ENCODE assay signal across 24 cellular contexts in the genomic region with DNA sequence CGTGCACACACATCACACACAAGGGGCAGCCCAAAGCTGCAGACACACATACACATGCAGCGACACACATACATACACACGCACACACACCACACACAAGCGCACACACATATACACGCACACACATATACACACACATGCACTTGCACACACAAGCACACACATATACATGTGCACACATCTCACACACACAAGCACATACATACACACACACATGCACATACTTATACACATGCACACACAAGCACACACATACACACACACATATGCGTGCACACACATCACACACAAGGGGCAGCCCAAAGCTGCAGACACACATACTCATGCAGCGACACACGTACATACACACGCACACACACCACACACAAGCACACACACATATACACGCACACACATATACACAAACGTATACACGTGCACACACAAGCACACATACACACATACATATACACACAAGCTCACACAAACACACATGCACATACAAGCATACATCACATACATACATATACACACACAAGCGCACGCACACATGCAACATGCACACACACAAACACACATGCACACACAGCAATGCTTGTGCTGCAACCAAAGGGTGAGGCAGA.
DNase-seq lines count a peak whose midpoint lies in the region; ATAC-seq, FAIRE-seq and TF ChIP-seq lines count a peak whose summit lies in the region.
"Had no signal": no experiment of that assay in that cellular context is flagged by ENCODE, and none has a peak within 500 bp of the region (broad histone marks: within the 10 kb centered on the region; RNA-seq: fewer than 3 reads in every experiment).

No MANE protein-coding gene starts in this region.

- ATAC-seq in K562 (no peak), HG03097 (IDR thresholded peaks at IDR 0.05; ENCODE audit: low FRiP score, unreplicated experiment) (no peak)
- no peak for ATAC-seq in stimulated activated effector memory CD8-positive, alpha-beta T cell treated with anti-CD3 and anti-CD28 coated beads, Interleukin-12 subunit alpha, Interleukin-12 subunit beta, amount 100 ng/mL, for 72 hours
- ATAC-seq: CD8-positive, alpha-beta T cell had no signal

- H3K18ac ChIP-seq in neuronal stem cell (ENCODE audit: low read length), result no peak overlapping the region

- no peaks in the 10 kb centered on the region for H3K9me3 Mint-ChIP-seq in stimulated activated effector memory CD8-positive, alpha-beta T cell treated with anti-CD3 and anti-CD28 coated beads, Interleukin-12 subunit alpha, Interleukin-12 subunit beta, amount 100 ng/mL, for 72 hours
- H3K9me3 Mint-ChIP-seq: CD8-positive, alpha-beta T cell had no signal

- POLR2A ChIA-PET in HEK293 (lab: Yijun Ruan, JAX) (no interaction called here), K562 (lab: Yijun Ruan, JAX) (no interaction called here)

- H2AFZ ChIP-seq in K562 (ENCODE audit: low read depth, low read length) (no peak overlapping the region), neuronal stem cell (ENCODE audit: low read length) (no peak overlapping the region)

- DNase-seq in K562 (ENCODE audit: extremely low read depth in 1 of 4, low spot score in 3 of 4) (no peak), neuronal stem cell (ENCODE audit: low spot score) (no peak), uterus (no peak)
- no peak for DNase-seq in stimulated activated effector memory CD8-positive, alpha-beta T cell treated with anti-CD3 and anti-CD28 coated beads, Interleukin-12 subunit alpha, Interleukin-12 subunit beta, amount 100 ng/mL, for 72 hours (ENCODE audit: low spot score in 2 of 2)
- DNase-seq: AML-193; Caco-2; CD8-positive, alpha-beta T cell; DMS 273 treated with DMSO at 0.1 percent for 48 hours; DMS79; GF-D8; H7; KBM-7; MM.1S; NCI-H2029 treated with DMSO at 0.1 percent for 48 hours; NCI-H2227 treated with DMSO at 0.1 percent for 48 hours; NCI-H526 treated with DMSO at 0.1 percent for 48 hours; Right ventricle myocardium superior; RPMI8226 had no signal

- BruUV-seq in K562 (replicated peaks; lab: Mats Ljungman, UMichigan), result no TSS peak

- H3K14ac ChIP-seq in neuronal stem cell (ENCODE audit: low read length), result peak overlapping the region; percentile 58

- no peak overlapping the region for H3K27ac Mint-ChIP-seq in stimulated activated effector memory CD8-positive, alpha-beta T cell treated with anti-CD3 and anti-CD28 coated beads, Interleukin-12 subunit alpha, Interleukin-12 subunit beta, amount 100 ng/mL, for 72 hours
- H3K27ac Mint-ChIP-seq: CD8-positive, alpha-beta T cell had no signal

- TF ChIP-seq CTCF in HEK293 (tag by site-specific recombination; IDR thresholded peaks at IDR 0.05) (no peak), K562 (IDR thresholded peaks at IDR 0.05 in 2 of 3, conservative IDR thresholded peaks at IDR 0.05 in 1 of 3; ENCODE audit: insufficient read depth in 2 of 3, low read depth in 1 of 3, low read length in 3 of 3) (no peak), uterus (IDR thresholded peaks at IDR 0.05) (no peak)

- TF ChIP-seq RAD21 in K562 (CRISPR knock-in tag; conservative IDR thresholded peaks at IDR 0.05 in 1 of 2, IDR thresholded peaks at IDR 0.05 in 1 of 2), result no peak

- WGBS in K562 (ENCODE audit: insufficient coverage, low coverage, missing lambda C conversion rate), result 14% methylated on average over 14 of the region's 14 CpGs
- 100% methylated on average over 1 of the region's 14 CpGs; no CpG with 5 or more reads in 1 of the 2 donors for WGBS in neuronal stem cell (ENCODE audit: extremely low coverage in 2 of 2, insufficient read length in 2 of 2, insufficient replicate concordance in 1 of 2), 2 donors

- no peaks in the 10 kb centered on the region for H3K4me1 Mint-ChIP-seq in stimulated activated effector memory CD8-positive, alpha-beta T cell treated with anti-CD3 and anti-CD28 coated beads, Interleukin-12 subunit alpha, Interleukin-12 subunit beta, amount 100 ng/mL, for 72 hours

- no peak overlapping the region for H3K4me3 ChIP-seq in BLaER1
- no peak overlapping the region for H3K4me3 ChIP-seq in HEK293 (ENCODE audit: low read depth, low read length)
- H3K4me3 ChIP-seq in K562, result no peak overlapping the region
- H3K4me3 ChIP-seq in neuronal stem cell (ENCODE audit: low read length in 2 of 2), result peak overlapping the region in 1 of 2 donors; percentile 25
- H3K4me3 ChIP-seq in uterus, result no peak overlapping the region
- H3K4me3 ChIP-seq: SJSA1 had no signal

- H3K27ac ChIP-seq in BLaER1 (no peak overlapping the region), HEK293 (ENCODE audit: extremely low read depth, low read depth, low read length) (no peak overlapping the region), K562 (ENCODE audit: extremely low read depth, low read depth, low read length) (no peak overlapping the region), neuronal stem cell (replicated peaks; ENCODE audit: low read length) (no peak overlapping the region), uterus (no peak overlapping the region)
- H3K27ac ChIP-seq: C4-2B, HL-60, SJSA1 had no signal

- H3K9me3 ChIP-seq in BLaER1 (no peaks in the 10 kb centered on the region), HEK293 (ENCODE audit: control insufficient read depth, insufficient read depth, low read depth, low read length) (no peaks in the 10 kb centered on the region), K562 (replicated peaks; ENCODE audit: control insufficient read depth, insufficient read depth, low read depth, low read length) (no peaks in the 10 kb centered on the region), neuronal stem cell (replicated peaks in 1 of 2; ENCODE audit: control insufficient read depth in 2 of 2, insufficient read depth in 1 of 2, low read depth in 1 of 2, low read length in 2 of 2) (no peaks in the 10 kb centered on the region), uterus (no peaks in the 10 kb centered on the region)
- H3K9me3 ChIP-seq: Caco-2, SJSA1 had no signal

- H2BK12ac ChIP-seq in neuronal stem cell (ENCODE audit: low read length), result no peak overlapping the region

- H4K20me1 ChIP-seq in BLaER1 (no peaks in the 10 kb centered on the region), K562 (replicated peaks; ENCODE audit: control insufficient read depth, insufficient read depth, low read length) (no peaks in the 10 kb centered on the region)

- H4K8ac ChIP-seq in neuronal stem cell (ENCODE audit: low read depth, low read length), result peak overlapping the region; percentile 7

- in situ Hi-C loops in K562 (cut with MboI), result no loop called here

- H3K4me2 ChIP-seq in BLaER1 (peak overlapping the region; percentile 80), K562 (ENCODE audit: insufficient read depth, low read length) (no peak overlapping the region), neuronal stem cell (ENCODE audit: insufficient read depth, low read length, poor library complexity, severe bottlenecking) (no peak overlapping the region)

- peak overlapping the region; percentile 1 for H3K23ac ChIP-seq in neuronal stem cell (ENCODE audit: low read depth, low read length, poor library complexity)

- H2BK120ac ChIP-seq in neuronal stem cell (ENCODE audit: low read depth, low read length), result no peak overlapping the region

- H3K4me3 Mint-ChIP-seq in stimulated activated effector memory CD8-positive, alpha-beta T cell treated with anti-CD3 and anti-CD28 coated beads, Interleukin-12 subunit alpha, Interleukin-12 subunit beta, amount 100 ng/mL, for 72 hours, result no peak overlapping the region
- H3K4me3 Mint-ChIP-seq: CD8-positive, alpha-beta T cell had no signal

- intact Hi-C loops in K562 (cut with micrococcal nuclease), result no loop called here
- intact Hi-C loops in uterus (cut with DNase I; ENCODE audit: low total_unique reads), result no loop called here

- H3K4me1 ChIP-seq in BLaER1, result peaks cover 85% of the 10 kb centered on the region
- peaks cover 12% of the 10 kb centered on the region for H3K4me1 ChIP-seq in HEK293 (ENCODE audit: control insufficient read depth, insufficient read depth, low read length)
- no peaks in the 10 kb centered on the region for H3K4me1 ChIP-seq in K562 (replicated peaks in 1 of 2; ENCODE audit: control insufficient read depth in 2 of 2, insufficient read depth in 2 of 2, low read length in 2 of 2)
- peaks cover 0 to 2% of the 10 kb centered on the region in 2 donors for H3K4me1 ChIP-seq in neuronal stem cell (ENCODE audit: control insufficient read depth in 2 of 2, insufficient read depth in 1 of 2, low read depth in 1 of 2, low read length in 2 of 2)
- H3K4me1 ChIP-seq in uterus, result no peaks in the 10 kb centered on the region
- H3K4me1 ChIP-seq: Caco-2, SJSA1 had no signal

- peak overlapping the region; percentile 4 for H3K4ac ChIP-seq in neuronal stem cell (ENCODE audit: low read length)

- H4K91ac ChIP-seq in neuronal stem cell (ENCODE audit: low read depth, low read length, poor library complexity), result no peak overlapping the region

- no peak overlapping the region for H2AK5ac ChIP-seq in neuronal stem cell (ENCODE audit: low read depth, low read length)

- H3K9me1 ChIP-seq in K562 (ENCODE audit: control insufficient read depth, insufficient read depth, low read length), result no peaks in the 10 kb centered on the region

- no peak overlapping the region for H2BK5ac ChIP-seq in neuronal stem cell (ENCODE audit: low read length)

- no peak for TF ChIP-seq POLR2A in K562 (conservative IDR thresholded peaks at IDR 0.05)
- TF ChIP-seq POLR2A in uterus (IDR thresholded peaks at IDR 0.05), result no peak

- peak; percentile 75 for FAIRE-seq in K562 (lab: Jason Lieb, UNC)

- no peak for TF ChIP-seq EP300 in K562 (IDR thresholded peaks at IDR 0.05; ENCODE audit: low read length)

- H2BK15ac ChIP-seq in neuronal stem cell (ENCODE audit: low read length), result no peak overlapping the region

- H3K79me2 ChIP-seq in K562 (ENCODE audit: control insufficient read depth, insufficient read depth, low read length), result no peaks in the 10 kb centered on the region

- H3K79me1 ChIP-seq in neuronal stem cell (ENCODE audit: low read depth, low read length), result no peaks in the 10 kb centered on the region

- no peaks in the 10 kb centered on the region for H3K27me3 ChIP-seq in BLaER1
- peaks cover 27 to 65% of the 10 kb centered on the region in 2 experiments; a peak in 4 of 5 replicates for H3K27me3 ChIP-seq in K562 (ENCODE audit: control insufficient read depth in 2 of 2, insufficient read depth in 2 of 2, low read length in 2 of 2)
- H3K27me3 ChIP-seq in neuronal stem cell (ENCODE audit: control insufficient read depth in 3 of 3, insufficient read depth in 3 of 3, low read depth in 1 of 3, low read length in 3 of 3), result peaks cover 0 to 3% (median 0%) of the 10 kb centered on the region in 3 experiments
- H3K27me3 ChIP-seq in uterus, result no peaks in the 10 kb centered on the region

- CTCF ChIA-PET in HEK293 (lab: Yijun Ruan, JAX), result interaction anchor here (0.6 kb wide), 1 partner anchor 59 kb away, joined by 3 read pairs; no protein-coding TSS in a partner anchor
- CTCF ChIA-PET in K562 (lab: Yijun Ruan, JAX; ENCODE audit: low intra/inter-chr PET ratio), result no interaction called here

- H3K9ac ChIP-seq in BLaER1 (no peak overlapping the region), K562 (ENCODE audit: insufficient read depth in 1 of 2, low read depth in 2 of 2, low read length in 2 of 2) (no peak overlapping the region), neuronal stem cell (ENCODE audit: low read depth, low read length, poor library complexity) (no peak overlapping the region)

- no peaks in the 10 kb centered on the region for H3K36me3 ChIP-seq in BLaER1
- no peaks in the 10 kb centered on the region for H3K36me3 ChIP-seq in HEK293 (ENCODE audit: control insufficient read depth in 2 of 2, insufficient read depth in 1 of 2, low read length in 2 of 2)
- H3K36me3 ChIP-seq in K562 (ENCODE audit: control insufficient read depth, insufficient read depth, low read length), result no peaks in the 10 kb centered on the region
- H3K36me3 ChIP-seq in neuronal stem cell (replicated peaks in 1 of 2; ENCODE audit: control insufficient read depth in 2 of 2, insufficient read depth in 2 of 2, low read length in 2 of 2), result no peaks in the 10 kb centered on the region
- H3K36me3 ChIP-seq in uterus, result no peaks in the 10 kb centered on the region
- H3K36me3 ChIP-seq: SJSA1 had no signal

- H3K36me3 Mint-ChIP-seq in stimulated activated effector memory CD8-positive, alpha-beta T cell treated with anti-CD3 and anti-CD28 coated beads, Interleukin-12 subunit alpha, Interleukin-12 subunit beta, amount 100 ng/mL, for 72 hours, result no peaks in the 10 kb centered on the region
- H3K36me3 Mint-ChIP-seq: CD8-positive, alpha-beta T cell had no signal
